Comparison of ENCODE assay signal across 8 cellular contexts in genomic region chrX:54530358-54530900, GRCh38. TPM values are rescaled to one million over a fixed set of nuclear protein-coding genes. Genes with fewer than 3 reads are reported as not detected.
A peak's percentile ranks its signal among the peaks of the same experiment; 100 is the strongest.
DNase-seq lines count a peak whose midpoint lies in the region; ATAC-seq and TF ChIP-seq lines count a peak whose summit lies in the region.

No MANE protein-coding gene starts in this region.

- TF ChIP-seq CTCF in fibroblast of lung (conservative IDR thresholded peaks at IDR 0.05 in 1 of 2, IDR thresholded peaks at IDR 0.05 in 1 of 2; ENCODE audit: low read depth in 1 of 2, low read length in 2 of 2) = no peak
- TF ChIP-seq CTCF in osteocyte (IDR thresholded peaks at IDR 0.05) = no peak

- H3K4me2 ChIP-seq in fibroblast of lung (ENCODE audit: extremely low read depth, insufficient read depth, low read length) = peak overlapping the region; percentile 75

- H3K4me3 ChIP-seq in fibroblast of lung (replicated peaks in 1 of 4; ENCODE audit: control extremely low read depth in 1 of 4, insufficient read depth in 1 of 4, low read depth in 3 of 4, low read length in 4 of 4) = peak overlapping the region; percentile 62 to 93 (median 76)

- no peaks in the 10 kb centered on the region for H3K4me1 ChIP-seq in fibroblast of lung (ENCODE audit: control insufficient read depth, extremely low read depth, insufficient read depth, low read length)

- H3K9ac ChIP-seq in fibroblast of lung (ENCODE audit: insufficient read depth, low read length) = peak overlapping the region; percentile 66

- H3K27me3 ChIP-seq in fibroblast of lung (ENCODE audit: control insufficient read depth, insufficient read depth, low read length) = no peaks in the 10 kb centered on the region

- H2AFZ ChIP-seq in fibroblast of lung (ENCODE audit: low read length) = peak overlapping the region; percentile 63

- peaks cover 12% of the 10 kb centered on the region for H3K9me3 Mint-ChIP-seq in T-helper 1 cell treated with Interleukin-12 subunit alpha and Interleukin-12 subunit beta and Interleukin-4 antibody, amounts not matched to agents 30 μg/mL and 1 μg/mL, for 36 hours
- peaks cover 12% of the 10 kb centered on the region for H3K9me3 Mint-ChIP-seq in osteocyte (ENCODE audit: unreplicated experiment)

- peak overlapping the region; percentile 90 for H3K4me3 Mint-ChIP-seq in T-helper 1 cell treated with Interleukin-12 subunit alpha and Interleukin-12 subunit beta and Interleukin-4 antibody, amounts not matched to agents 30 μg/mL and 1 μg/mL, for 36 hours
- H3K4me3 Mint-ChIP-seq in osteocyte (ENCODE audit: unreplicated experiment) = peak overlapping the region; percentile 88

- no peaks in the 10 kb centered on the region for H3K9me3 ChIP-seq in fibroblast of lung (ENCODE audit: control insufficient read depth, insufficient read depth, low read depth, low read length)

- no peaks in the 10 kb centered on the region for H3K27me3 Mint-ChIP-seq in T-helper 1 cell treated with Interleukin-12 subunit alpha and Interleukin-12 subunit beta and Interleukin-4 antibody, amounts not matched to agents 30 μg/mL and 1 μg/mL, for 36 hours (ENCODE audit: low read depth)
- H3K27me3 Mint-ChIP-seq in osteocyte (ENCODE audit: unreplicated experiment) = no peaks in the 10 kb centered on the region

- DNase-seq in NCI-H82 (lab: John Stamatoyannopoulos, UW) (peak; percentile 37), NCI-H82 treated with DMSO at 0.1 percent for 48 hours (lab: John Stamatoyannopoulos, UW; ENCODE audit: unreplicated experiment) (no peak), fibroblast of lung (ENCODE audit: low read depth in 2 of 2) (no peak), osteocyte (ENCODE audit: extremely low spot score, unreplicated experiment) (no peak), SKM-1 (lab: John Stamatoyannopoulos, UW; ENCODE audit: unreplicated experiment) (no peak), ecto neural progenitor cell (ENCODE audit: low spot score) (no peak)

- H3K79me2 ChIP-seq in fibroblast of lung (ENCODE audit: control insufficient read depth, insufficient read depth, low read length) = peaks cover 24% of the 10 kb centered on the region

- H3K36me3 ChIP-seq in fibroblast of lung (ENCODE audit: control insufficient read depth, insufficient read depth, low read length) = no peaks in the 10 kb centered on the region

- H3K27ac Mint-ChIP-seq in T-helper 1 cell treated with Interleukin-12 subunit alpha and Interleukin-12 subunit beta and Interleukin-4 antibody, amounts not matched to agents 30 μg/mL and 1 μg/mL, for 36 hours = peak overlapping the region; percentile 90
- H3K27ac Mint-ChIP-seq in osteocyte (ENCODE audit: unreplicated experiment) = peak overlapping the region; percentile 89

- peak overlapping the region; percentile 82 for H3K27ac ChIP-seq in fibroblast of lung (ENCODE audit: insufficient read depth, low read length)

- H4K20me1 ChIP-seq in fibroblast of lung (ENCODE audit: control insufficient read depth, extremely low read depth, insufficient read depth, low read length) = no peaks in the 10 kb centered on the region

- H3K4me1 Mint-ChIP-seq in T-helper 1 cell treated with Interleukin-12 subunit alpha and Interleukin-12 subunit beta and Interleukin-4 antibody, amounts not matched to agents 30 μg/mL and 1 μg/mL, for 36 hours (ENCODE audit: low read depth) = peaks cover 28% of the 10 kb centered on the region
- peaks cover 25% of the 10 kb centered on the region for H3K4me1 Mint-ChIP-seq in osteocyte (ENCODE audit: unreplicated experiment)

- ATAC-seq in HG02943 (IDR thresholded peaks at IDR 0.05; ENCODE audit: low read depth, unreplicated experiment) = peak; percentile 21

- H3K36me3 Mint-ChIP-seq in T-helper 1 cell treated with Interleukin-12 subunit alpha and Interleukin-12 subunit beta and Interleukin-4 antibody, amounts not matched to agents 30 μg/mL and 1 μg/mL, for 36 hours (ENCODE audit: low read depth) = peaks cover 22% of the 10 kb centered on the region
- H3K36me3 Mint-ChIP-seq in osteocyte (ENCODE audit: unreplicated experiment) = peaks cover 2% of the 10 kb centered on the region

RNA-seq across cellular contexts. Expression of gene GNL3L, which starts 0.4 kb away (rescaled TPM):
- total RNA-seq in fibroblast of lung = 17.3 and 18.7 TPM in 2 replicates
- 29.3 and 29.6 TPM in 2 replicates for polyA plus RNA-seq in fibroblast of lung
- 12.3 and 16.3 TPM in 2 replicates for polyA plus RNA-seq in fibroblast of lung (2012)
- 24.3 and 30.1 TPM in 2 replicates for polyA minus RNA-seq in fibroblast of lung (ENCODE audit: low replicate concordance)
- total RNA-seq in osteocyte = 53.6 and 53.8 TPM in 2 replicates

RNA-seq across cellular contexts. Expression of gene FGD1, which starts 34.4 kb away (rescaled TPM):
- 3.3 and 4.5 TPM in 2 replicates for total RNA-seq in fibroblast of lung
- 4.3 and 7.5 TPM in 2 replicates for polyA plus RNA-seq in fibroblast of lung
- 8.2 and 10.8 TPM in 2 replicates for polyA plus RNA-seq in fibroblast of lung (2012)
- polyA minus RNA-seq in fibroblast of lung (ENCODE audit: low replicate concordance) = 19.2 and 26.1 TPM in 2 replicates
- 29.0 and 29.5 TPM in 2 replicates for total RNA-seq in osteocyte
